In genomic region chr14:35879654-35880249, GRCh38 we compare ENCODE assay signal across 8 cellular contexts. TPM values are rescaled to one million over a fixed set of nuclear protein-coding genes. Genes with fewer than 3 reads are reported as not detected.
DNase-seq lines count a peak whose midpoint lies in the region; ATAC-seq and TF ChIP-seq lines count a peak whose summit lies in the region.

No MANE protein-coding gene starts in this region.

- H3K27me3 ChIP-seq in esophagus muscularis mucosa (no peaks in the 10 kb centered on the region), ovary (no peaks in the 10 kb centered on the region)

- H3K9me3 Mint-ChIP-seq in activated naive CD4-positive, alpha-beta T cell treated with anti-CD3 and anti-CD28 coated beads for 36 hours = no peaks in the 10 kb centered on the region

- ATAC-seq in GM18858 (IDR thresholded peaks at IDR 0.05; ENCODE audit: unreplicated experiment) = peak; percentile 39

- no peaks in the 10 kb centered on the region for H3K36me3 ChIP-seq in esophagus muscularis mucosa
- no peaks in the 10 kb centered on the region for H3K36me3 ChIP-seq in ovary

- H3K4me3 Mint-ChIP-seq in activated naive CD4-positive, alpha-beta T cell treated with anti-CD3 and anti-CD28 coated beads for 36 hours = no peak overlapping the region

- TF ChIP-seq POLR2A in esophagus muscularis mucosa (IDR thresholded peaks at IDR 0.05; ENCODE audit: low read depth) (no peak), ovary (IDR thresholded peaks at IDR 0.05) (no peak)

- H3K36me3 Mint-ChIP-seq in activated naive CD4-positive, alpha-beta T cell treated with anti-CD3 and anti-CD28 coated beads for 36 hours (ENCODE audit: low read depth) = no peaks in the 10 kb centered on the region

- intact Hi-C loops in esophagus muscularis mucosa (cut with DNase I) (no loop called here), ovary (cut with DNase I) (no loop called here)
- intact Hi-C loops in activated naive CD4-positive, alpha-beta T cell treated with anti-CD3 and anti-CD28 coated beads for 36 hours (cut with micrococcal nuclease) = loop anchor here (1.0 to 10.0 kb wide), 4 partner anchors 66 to 1065 kb away; no protein-coding TSS in a partner anchor

- H3K4me3 ChIP-seq in esophagus muscularis mucosa (no peak overlapping the region), ovary (no peak overlapping the region)

- 75% methylated on average over 1 of the region's 1 CpG for WGBS in esophagus muscularis mucosa
- WGBS in ovary, 3 donors = 43 to 63% (median 49%) methylated on average over 1 of the region's 1 CpG

- H3K4me1 ChIP-seq in esophagus muscularis mucosa (peaks cover 12 to 19% (median 14%) of the 10 kb centered on the region in 4 donors), ovary (ENCODE audit: insufficient read depth) (peaks cover 3% of the 10 kb centered on the region)

- TF ChIP-seq CTCF in esophagus muscularis mucosa (IDR thresholded peaks at IDR 0.05) (peak; percentile 28 to 53 (median 32)), ovary (IDR thresholded peaks at IDR 0.05) (no peak)

- DNase-seq in AG08396 (ENCODE audit: low spot score) (peak; percentile 27), NCI-H526 treated with DMSO at 0.1 percent for 48 hours (lab: John Stamatoyannopoulos, UW) (peak; percentile 13), esophagus muscularis mucosa (ENCODE audit: extremely low spot score) (no peak), amniotic stem cell (lab: John Stamatoyannopoulos, UW) (no peak), ovary (no peak), NCI-H128 (lab: John Stamatoyannopoulos, UW; ENCODE audit: unreplicated experiment) (no peak)
- DNase-seq in activated naive CD4-positive, alpha-beta T cell treated with anti-CD3 and anti-CD28 coated beads for 36 hours = no peak

- no peaks in the 10 kb centered on the region for H3K9me3 ChIP-seq in esophagus muscularis mucosa
- no peaks in the 10 kb centered on the region for H3K9me3 ChIP-seq in ovary

- no peaks in the 10 kb centered on the region for H3K27me3 Mint-ChIP-seq in activated naive CD4-positive, alpha-beta T cell treated with anti-CD3 and anti-CD28 coated beads for 36 hours (ENCODE audit: low read depth)

- CTCF ChIA-PET in activated naive CD4-positive, alpha-beta T cell treated with anti-CD3 and anti-CD28 coated beads for 36 hours (lab: Charles Lee) = interaction anchor here (0.9 to 6.3 kb wide), 6 partner anchors 67 to 521 kb away, joined by 3 to 99 read pairs (median 3); no protein-coding TSS in a partner anchor

- TF ChIP-seq EP300 in esophagus muscularis mucosa (IDR thresholded peaks at IDR 0.05) = no peak
- TF ChIP-seq EP300 in ovary (IDR thresholded peaks at IDR 0.05) = no peak

- H3K27ac Mint-ChIP-seq in activated naive CD4-positive, alpha-beta T cell treated with anti-CD3 and anti-CD28 coated beads for 36 hours = no peak overlapping the region

- H3K27ac ChIP-seq in esophagus muscularis mucosa (replicated peaks in 1 of 4) = no peak overlapping the region
- no peak overlapping the region for H3K27ac ChIP-seq in ovary

- H3K4me1 Mint-ChIP-seq in activated naive CD4-positive, alpha-beta T cell treated with anti-CD3 and anti-CD28 coated beads for 36 hours (ENCODE audit: low read depth) = no peaks in the 10 kb centered on the region

RNA-seq across cellular contexts. Expression of gene BRMS1L, which starts 53.6 kb away (rescaled TPM):
- total RNA-seq in esophagus muscularis mucosa (1 to 10 TPM; 5.0 to 8.0 (median 6.9) TPM), ovary (10 to 100 TPM in 3 of 7 donors, 1 to 10 TPM in 4; 4.0 to 10.6 (median 9.8) TPM)
- total RNA-seq in activated naive CD4-positive, alpha-beta T cell treated with anti-CD3 and anti-CD28 coated beads for 36 hours = 1 to 10 TPM; 4.4 to 5.3 TPM
- polyA plus RNA-seq in ovary = 10 to 100 TPM in 1 of 2 donors, 1 to 10 TPM in 1; 7.2 to 13.3 TPM

Comparison
In these comparisons a context has a peak if more than half of its experiments do, and no peak if none do; other contexts are left out.
1. DNase-seq: peak in AG08396 (single experiment) and NCI-H526 treated with DMSO at 0.1 percent for 48 hours (single experiment); none in esophagus muscularis mucosa (single experiment), amniotic stem cell (single experiment), activated naive CD4-positive, alpha-beta T cell treated with anti-CD3 and anti-CD28 coated beads for 36 hours (single experiment), ovary (0 of 5) and NCI-H128 (single experiment).
2. CTCF ChIP-seq: peak in esophagus muscularis mucosa (3 of 3); none in ovary (0 of 3).